1 cellular context compared by ENCODE assay signal in the genomic region with DNA sequence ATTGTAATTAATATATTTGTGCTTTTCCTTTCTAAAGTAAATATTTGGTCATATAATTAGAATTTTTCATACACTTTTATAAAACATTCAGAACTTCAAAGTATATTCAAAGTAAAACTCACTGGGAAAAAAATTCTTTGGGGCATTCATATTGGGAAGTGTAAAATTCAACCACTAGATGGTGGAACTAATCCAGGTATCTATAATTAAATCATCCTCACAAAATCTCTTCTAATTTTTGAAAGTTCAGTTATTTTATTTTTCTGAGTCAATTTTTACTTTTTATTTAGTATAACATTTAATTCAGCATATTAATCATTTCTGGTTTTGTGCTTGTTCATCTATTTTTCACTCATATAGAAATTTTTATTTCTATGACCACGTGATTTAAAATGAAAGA.
TF ChIP-seq lines count a peak whose summit lies in the region.

No MANE protein-coding gene starts in this region.

TF ChIP-seq in liver, 16 proteins besides CTCF, POLR2A, EP300 and RAD21 (continued from another document):
- TF ChIP-seq FOXA2 (IDR thresholded peaks at IDR 0.05), result no peak
- TF ChIP-seq FOXA1 (IDR thresholded peaks at IDR 0.05), result no peak
- TF ChIP-seq, protein P1, sequence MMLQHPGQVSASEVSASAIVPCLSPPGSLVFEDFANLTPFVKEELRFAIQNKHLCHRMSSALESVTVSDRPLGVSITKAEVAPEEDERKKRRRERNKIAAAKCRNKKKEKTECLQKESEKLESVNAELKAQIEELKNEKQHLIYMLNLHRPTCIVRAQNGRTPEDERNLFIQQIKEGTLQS (IDR thresholded peaks at IDR 0.05), result no peak
- no peak for TF ChIP-seq EGR1 (IDR thresholded peaks at IDR 0.05; ENCODE audit: low read depth in 2 of 2)
- TF ChIP-seq, protein P2, sequence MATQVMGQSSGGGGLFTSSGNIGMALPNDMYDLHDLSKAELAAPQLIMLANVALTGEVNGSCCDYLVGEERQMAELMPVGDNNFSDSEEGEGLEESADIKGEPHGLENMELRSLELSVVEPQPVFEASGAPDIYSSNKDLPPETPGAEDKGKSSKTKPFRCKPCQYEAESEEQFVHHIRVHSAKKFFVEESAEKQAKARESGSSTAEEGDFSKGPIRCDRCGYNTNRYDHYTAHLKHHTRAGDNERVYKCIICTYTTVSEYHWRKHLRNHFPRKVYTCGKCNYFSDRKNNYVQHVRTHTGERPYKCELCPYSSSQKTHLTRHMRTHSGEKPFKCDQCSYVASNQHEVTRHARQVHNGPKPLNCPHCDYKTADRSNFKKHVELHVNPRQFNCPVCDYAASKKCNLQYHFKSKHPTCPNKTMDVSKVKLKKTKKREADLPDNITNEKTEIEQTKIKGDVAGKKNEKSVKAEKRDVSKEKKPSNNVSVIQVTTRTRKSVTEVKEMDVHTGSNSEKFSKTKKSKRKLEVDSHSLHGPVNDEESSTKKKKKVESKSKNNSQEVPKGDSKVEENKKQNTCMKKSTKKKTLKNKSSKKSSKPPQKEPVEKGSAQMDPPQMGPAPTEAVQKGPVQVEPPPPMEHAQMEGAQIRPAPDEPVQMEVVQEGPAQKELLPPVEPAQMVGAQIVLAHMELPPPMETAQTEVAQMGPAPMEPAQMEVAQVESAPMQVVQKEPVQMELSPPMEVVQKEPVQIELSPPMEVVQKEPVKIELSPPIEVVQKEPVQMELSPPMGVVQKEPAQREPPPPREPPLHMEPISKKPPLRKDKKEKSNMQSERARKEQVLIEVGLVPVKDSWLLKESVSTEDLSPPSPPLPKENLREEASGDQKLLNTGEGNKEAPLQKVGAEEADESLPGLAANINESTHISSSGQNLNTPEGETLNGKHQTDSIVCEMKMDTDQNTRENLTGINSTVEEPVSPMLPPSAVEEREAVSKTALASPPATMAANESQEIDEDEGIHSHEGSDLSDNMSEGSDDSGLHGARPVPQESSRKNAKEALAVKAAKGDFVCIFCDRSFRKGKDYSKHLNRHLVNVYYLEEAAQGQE (IDR thresholded peaks at IDR 0.05), result no peak
